Comparison of ENCODE assay signal across 29 cellular contexts in genomic region chr12:21434704-21435103, GRCh38.
"Had no signal": no experiment of that assay in that cellular context is flagged by ENCODE, and none has a peak within 500 bp of the region (broad histone marks: within the 10 kb centered on the region; RNA-seq: fewer than 3 reads in every experiment).

No MANE protein-coding gene starts in this region.

- H3K27me3 ChIP-seq: SJSA1 had no signal

- DNase-seq: activated B cell treated with CpG ODN at 0.5 μM for 24 hours; activated CD4-positive, alpha-beta memory T cell treated with anti-CD3 and anti-CD28 coated beads for 36 hours; activated CD4-positive, alpha-beta T cell treated with anti-CD3 and anti-CD28 coated beads for 4 hours; activated CD4-positive, alpha-beta T cell treated with anti-CD3 and anti-CD28 coated beads, Interleukin-2, amount 50 U/mL, for 1 hour; activated CD4-positive, CD25-positive, alpha-beta regulatory T cell treated with anti-CD3 and anti-CD28 coated beads, Interleukin-2, amount 50 U/mL, for 72 hours; activated CD8-positive, alpha-beta memory T cell treated with anti-CD3 and anti-CD28 coated beads, Interleukin-2, amount 50 U/mL, for 4 hours; activated effector memory CD4-positive, alpha-beta T cell treated with Interleukin-2 at 50 U/mL for 16 hours; activated naive CD4-positive, alpha-beta T cell treated with anti-CD3 and anti-CD28 coated beads, Interleukin-2, amount 10 ng/mL, durations not matched to agents 7 days and 5 days; activated naive CD8-positive, alpha-beta T cell treated with anti-CD3 and anti-CD28 coated beads, Interleukin-2, amount 50 U/mL, for 24 hours; activated T-cell treated with anti-CD3 and anti-CD28 coated beads for 4 hours; activated T-cell treated with anti-CD3 and anti-CD28 coated beads, Interleukin-2, amount 50 U/mL, for 4 hours; anterior cingulate cortex; NCI-H1105; NCI-H1417 treated with DMSO at 0.1 percent for 48 hours; NCI-H1930; NCI-H2081 treated with DMSO at 0.1 percent for 48 hours; NCI-H345; NCI-H524 treated with DMSO at 0.1 percent for 48 hours; RPMI8226; SHP77 treated with DMSO at 0.1 percent for 48 hours; SW 1271; T-helper 1 cell; T-helper 2 cell; T-helper 9 cell had no signal

- H3K4me3 Mint-ChIP-seq: activated B cell treated with CpG ODN at 0.5 μM for 24 hours; activated CD4-positive, alpha-beta memory T cell treated with anti-CD3 and anti-CD28 coated beads for 36 hours; activated naive CD4-positive, alpha-beta T cell treated with anti-CD3 and anti-CD28 coated beads, Interleukin-2, amount 10 ng/mL, durations not matched to agents 7 days and 5 days; activated naive CD8-positive, alpha-beta T cell; activated naive CD8-positive, alpha-beta T cell treated with anti-CD3 and anti-CD28 coated beads, Interleukin-2, amount 50 U/mL, for 24 hours; activated T-cell treated with anti-CD3 and anti-CD28 coated beads, Interleukin-2, amount 50 U/mL, for 4 hours; activated T-helper 1 cell treated with anti-CD3 and anti-CD28 coated beads, Interleukin-12 subunit alpha, Interleukin-12 subunit beta, Interleukin-2, Interleukin-4 antibody, amounts not matched to agents 30 ng/mL and 10 ng/mL and 1 ng/mL, durations not matched to agents 14 hours and 24 hours and 36 hours had no signal

- H3K4me3 ChIP-seq: SJSA1 had no signal

- H3K36me3 ChIP-seq: SJSA1 had no signal

- H3K9me3 Mint-ChIP-seq: activated B cell treated with CpG ODN at 0.5 μM for 24 hours; activated CD4-positive, alpha-beta memory T cell treated with anti-CD3 and anti-CD28 coated beads for 36 hours; activated naive CD4-positive, alpha-beta T cell treated with anti-CD3 and anti-CD28 coated beads, Interleukin-2, amount 10 ng/mL, durations not matched to agents 7 days and 5 days; activated naive CD8-positive, alpha-beta T cell treated with anti-CD3 and anti-CD28 coated beads, Interleukin-2, amount 50 U/mL, for 24 hours; activated T-cell treated with anti-CD3 and anti-CD28 coated beads, Interleukin-2, amount 50 U/mL, for 4 hours; activated T-helper 1 cell treated with anti-CD3 and anti-CD28 coated beads, Interleukin-12 subunit alpha, Interleukin-12 subunit beta, Interleukin-2, Interleukin-4 antibody, amounts not matched to agents 30 ng/mL and 10 ng/mL and 1 ng/mL, durations not matched to agents 14 hours and 24 hours and 36 hours had no signal

- H3K27me3 Mint-ChIP-seq: activated CD4-positive, alpha-beta memory T cell treated with anti-CD3 and anti-CD28 coated beads for 36 hours; activated naive CD8-positive, alpha-beta T cell; activated naive CD8-positive, alpha-beta T cell treated with anti-CD3 and anti-CD28 coated beads, Interleukin-2, amount 50 U/mL, for 24 hours had no signal

- ATAC-seq: activated naive CD8-positive, alpha-beta T cell treated with anti-CD3 and anti-CD28 coated beads, Interleukin-2, amount 50 U/mL, for 24 hours; activated T-cell treated with anti-CD3 and anti-CD28 coated beads, Interleukin-2, amount 50 U/mL, for 4 hours; Panc1 had no signal

- H3K27ac ChIP-seq: SJSA1, VCaP had no signal

- H3K27ac Mint-ChIP-seq: activated B cell treated with CpG ODN at 0.5 μM for 24 hours; activated CD4-positive, alpha-beta memory T cell treated with anti-CD3 and anti-CD28 coated beads for 36 hours; activated naive CD4-positive, alpha-beta T cell treated with anti-CD3 and anti-CD28 coated beads, Interleukin-2, amount 10 ng/mL, durations not matched to agents 7 days and 5 days; activated naive CD8-positive, alpha-beta T cell; activated naive CD8-positive, alpha-beta T cell treated with anti-CD3 and anti-CD28 coated beads, Interleukin-2, amount 50 U/mL, for 24 hours; activated T-helper 1 cell treated with anti-CD3 and anti-CD28 coated beads, Interleukin-12 subunit alpha, Interleukin-12 subunit beta, Interleukin-2, Interleukin-4 antibody, amounts not matched to agents 30 ng/mL and 10 ng/mL and 1 ng/mL, durations not matched to agents 14 hours and 24 hours and 36 hours had no signal
